18 cellular contexts compared by ENCODE assay signal in genomic region chr2:8632755-8633154, GRCh38.
"Had no signal": no experiment of that assay in that cellular context is flagged by ENCODE, and none has a peak within 500 bp of the region (broad histone marks: within the 10 kb centered on the region; RNA-seq: fewer than 3 reads in every experiment).

No MANE protein-coding gene starts in this region.

- H3K36me3 Mint-ChIP-seq: activated naive CD8-positive, alpha-beta T cell treated with anti-CD3 and anti-CD28 coated beads, Interleukin-2, amount 10 ng/mL, durations not matched to agents 7 days and 5 days; WTC11 had no signal

- FAIRE-seq: bronchial epithelial cell, endometrium had no signal

- H3K4me1 ChIP-seq: prostate gland had no signal

- DNase-seq: activated CD8-positive, alpha-beta memory T cell treated with anti-CD3 and anti-CD28 coated beads for 24 hours; activated CD8-positive, alpha-beta memory T cell treated with anti-CD3 and anti-CD28 coated beads, Interleukin-2, amount 50 U/mL, for 4 hours; activated naive CD4-positive, alpha-beta T cell treated with anti-CD3 and anti-CD28 coated beads for 36 hours; activated naive CD8-positive, alpha-beta T cell treated with anti-CD3 and anti-CD28 coated beads, Interleukin-2, amount 10 ng/mL, durations not matched to agents 7 days and 5 days; activated T-cell treated with anti-CD3 and anti-CD28 coated beads, Interleukin-2, amount 50 U/mL, for 4 hours; amniotic stem cell; cerebellar nuclear complex; erythroblast; foreskin fibroblast; left ventricle myocardium superior; stimulated activated CD4-positive, alpha-beta T cell treated with anti-CD3 and anti-CD28 coated beads, Interleukin-4, amount 100 ng/mL, for 24 hours; stimulated activated naive CD8-positive, alpha-beta T cell treated with anti-CD3 and anti-CD28 coated beads, Interleukin-15, Interleukin-2, amounts not matched to agents 100 U/mL and 50 U/mL, for 24 hours; T1000 had no signal

- H3K27ac Mint-ChIP-seq: activated naive CD4-positive, alpha-beta T cell treated with anti-CD3 and anti-CD28 coated beads for 36 hours; T-helper 1 cell treated with Interleukin-12 subunit alpha and Interleukin-12 subunit beta and Interleukin-4 antibody, amounts not matched to agents 30 μg/mL and 1 μg/mL, for 36 hours; WTC11 had no signal

- H3K4me3 ChIP-seq: prostate gland had no signal

- H3K4me3 Mint-ChIP-seq: activated naive CD4-positive, alpha-beta T cell treated with anti-CD3 and anti-CD28 coated beads for 36 hours; activated naive CD8-positive, alpha-beta T cell treated with anti-CD3 and anti-CD28 coated beads, Interleukin-2, amount 10 ng/mL, durations not matched to agents 7 days and 5 days; activated T-cell treated with anti-CD3 and anti-CD28 coated beads, Interleukin-2, amount 50 U/mL, for 4 hours; T-helper 1 cell treated with Interleukin-12 subunit alpha and Interleukin-12 subunit beta and Interleukin-4 antibody, amounts not matched to agents 30 μg/mL and 1 μg/mL, for 36 hours; WTC11 had no signal

- H3K9me3 Mint-ChIP-seq: activated naive CD4-positive, alpha-beta T cell treated with anti-CD3 and anti-CD28 coated beads for 36 hours; activated naive CD8-positive, alpha-beta T cell treated with anti-CD3 and anti-CD28 coated beads, Interleukin-2, amount 10 ng/mL, durations not matched to agents 7 days and 5 days; activated T-cell treated with anti-CD3 and anti-CD28 coated beads, Interleukin-2, amount 50 U/mL, for 4 hours; T-helper 1 cell treated with Interleukin-12 subunit alpha and Interleukin-12 subunit beta and Interleukin-4 antibody, amounts not matched to agents 30 μg/mL and 1 μg/mL, for 36 hours; WTC11 had no signal

- H3K9me3 ChIP-seq: prostate gland had no signal

- H3K27ac ChIP-seq: prostate gland had no signal

- H3K36me3 ChIP-seq: prostate gland had no signal

- ATAC-seq: activated T-cell treated with anti-CD3 and anti-CD28 coated beads, Interleukin-2, amount 50 U/mL, for 4 hours; left ventricle myocardium superior; stimulated activated naive CD8-positive, alpha-beta T cell treated with anti-CD3 and anti-CD28 coated beads, Interleukin-15, Interleukin-2, amounts not matched to agents 100 U/mL and 50 U/mL, for 24 hours; WTC11 had no signal
